ENCODE assay signal across 11 cellular contexts in genomic region chr7:16694806-16695205, GRCh38. TPM values are rescaled to one million over a fixed set of nuclear protein-coding genes. Genes with fewer than 3 reads are reported as not detected.
A peak's percentile ranks its signal among the peaks of the same experiment; 100 is the strongest.
DNase-seq lines count a peak whose midpoint lies in the region; ATAC-seq and TF ChIP-seq lines count a peak whose summit lies in the region.
"Had no signal": no experiment of that assay in that cellular context is flagged by ENCODE, and none has a peak within 500 bp of the region (broad histone marks: within the 10 kb centered on the region; RNA-seq: fewer than 3 reads in every experiment).

No MANE protein-coding gene starts in this region.

- H2BK5ac ChIP-seq in trophoblast cell (ENCODE audit: low read depth, low read length, poor library complexity) = peak overlapping the region; percentile 59

- no peaks in the 10 kb centered on the region for H3K27me3 Mint-ChIP-seq in endodermal cell (ENCODE audit: insufficient read depth)
- H3K27me3 Mint-ChIP-seq: B cell; CD4-positive, alpha-beta T cell had no signal

- H3K18ac ChIP-seq in trophoblast cell (ENCODE audit: low read length) = no peak overlapping the region

- H3K9me3 ChIP-seq in cardiac muscle cell (ENCODE audit: low read depth) = no peaks in the 10 kb centered on the region
- no peaks in the 10 kb centered on the region for H3K9me3 ChIP-seq in endodermal cell (ENCODE audit: control insufficient read depth, low read length)
- no peaks in the 10 kb centered on the region for H3K9me3 ChIP-seq in trophoblast cell (ENCODE audit: insufficient read depth, low read depth, low read length)
- H3K9me3 ChIP-seq in aorta (ENCODE audit: control insufficient read depth, low read length) = no peaks in the 10 kb centered on the region

- H3K36me3 ChIP-seq in cardiac muscle cell = peaks cover 89% of the 10 kb centered on the region
- peaks cover 96% of the 10 kb centered on the region for H3K36me3 ChIP-seq in endodermal cell (ENCODE audit: control insufficient read depth, insufficient read depth, low read length)
- peaks cover 32 to 43% of the 10 kb centered on the region in 2 experiments for H3K36me3 ChIP-seq in trophoblast cell (ENCODE audit: control insufficient read depth in 1 of 2, insufficient read depth in 2 of 2, low read length in 2 of 2)
- H3K36me3 ChIP-seq in aorta (ENCODE audit: control insufficient read depth in 1 of 2, insufficient read depth in 2 of 2, low read length in 1 of 2) = peaks cover 0 to 8% of the 10 kb centered on the region in 2 donors

- no peak overlapping the region for H4K12ac ChIP-seq in trophoblast cell (ENCODE audit: low read depth, low read length)

- WGBS in endodermal cell (ENCODE audit: insufficient coverage in 1 of 2, insufficient read length in 1 of 2), 2 experiments = 94 to 97% methylated on average over 4 to 6 of the region's 6 CpGs
- no CpG with 5 or more reads among the region's 6 CpGs for WGBS in trophoblast cell (ENCODE audit: extremely low coverage, insufficient coverage, insufficient read length)
- WGBS in aorta, 2 donors = 79 to 81% methylated on average over 6 of the region's 6 CpGs

- H3K4me3 Mint-ChIP-seq in endodermal cell = no peak overlapping the region
- H3K4me3 Mint-ChIP-seq: B cell; CD4-positive, alpha-beta T cell had no signal

- no peak overlapping the region for H2AK5ac ChIP-seq in trophoblast cell (ENCODE audit: low read length)

- H4K91ac ChIP-seq in trophoblast cell (ENCODE audit: low read depth, low read length) = no peak overlapping the region

- peaks cover 6% of the 10 kb centered on the region for H3K4me1 Mint-ChIP-seq in endodermal cell
- H3K4me1 Mint-ChIP-seq: B cell had no signal

- H3K9ac ChIP-seq in endodermal cell (ENCODE audit: extremely low read depth, low read length, poor library complexity, severe bottlenecking) (no peak overlapping the region), trophoblast cell (ENCODE audit: low read length) (no peak overlapping the region)

- H2AFZ ChIP-seq in trophoblast cell (ENCODE audit: insufficient read depth, low read length, poor library complexity) = no peak overlapping the region

- no peak overlapping the region for H3K4me2 ChIP-seq in trophoblast cell (ENCODE audit: low read length)

- H3K27me3 ChIP-seq in cardiac muscle cell (no peaks in the 10 kb centered on the region), endodermal cell (ENCODE audit: control insufficient read depth, insufficient read depth, low read length, poor library complexity, severe bottlenecking) (no peaks in the 10 kb centered on the region), trophoblast cell (ENCODE audit: insufficient read depth, low read length) (no peaks in the 10 kb centered on the region), aorta (ENCODE audit: control insufficient read depth in 1 of 2, insufficient read depth in 2 of 2, low read length in 1 of 2) (no peaks in the 10 kb centered on the region)

- no peak for TF ChIP-seq CTCF in cardiac muscle cell (IDR thresholded peaks at IDR 0.05; ENCODE audit: low read depth, low read length)
- no peak for TF ChIP-seq CTCF in endodermal cell (conservative IDR thresholded peaks at IDR 0.05)

- H3K79me1 ChIP-seq in trophoblast cell (ENCODE audit: low read length) = no peaks in the 10 kb centered on the region

- H2BK120ac ChIP-seq in trophoblast cell (ENCODE audit: insufficient read depth, low read length, poor library complexity) = no peak overlapping the region

- H4K8ac ChIP-seq in trophoblast cell (ENCODE audit: low read depth, low read length) = no peak overlapping the region

- no peaks in the 10 kb centered on the region for H3K79me2 ChIP-seq in trophoblast cell (ENCODE audit: control insufficient read depth, insufficient read depth, low read length, poor library complexity)

- H3K36me3 Mint-ChIP-seq in endodermal cell (ENCODE audit: low read depth) = peaks cover 72% of the 10 kb centered on the region

- no peak overlapping the region for H2BK12ac ChIP-seq in trophoblast cell (ENCODE audit: low read length)

- no peak overlapping the region for H3K14ac ChIP-seq in trophoblast cell (ENCODE audit: low read length)

- no peaks in the 10 kb centered on the region for H3K9me3 Mint-ChIP-seq in endodermal cell
- H3K9me3 Mint-ChIP-seq: CD4-positive, alpha-beta T cell had no signal

- H3K27ac ChIP-seq in cardiac muscle cell = peak overlapping the region; percentile 23
- H3K27ac ChIP-seq in endodermal cell (ENCODE audit: low read depth, low read length) = no peak overlapping the region
- no peak overlapping the region for H3K27ac ChIP-seq in trophoblast cell (ENCODE audit: low read depth, low read length)
- H3K27ac ChIP-seq in aorta (ENCODE audit: low read depth in 1 of 2, low read length in 2 of 2) = peak overlapping the region in 1 of 2 donors; percentile 28

- H3K4me3 ChIP-seq in cardiac muscle cell = no peak overlapping the region
- H3K4me3 ChIP-seq in endodermal cell (ENCODE audit: low read length) = no peak overlapping the region
- no peak overlapping the region for H3K4me3 ChIP-seq in trophoblast cell (ENCODE audit: low read depth, low read length)
- no peak overlapping the region for H3K4me3 ChIP-seq in aorta (ENCODE audit: low read length in 2 of 2)

- no peak for ATAC-seq in Right ventricle myocardium inferior
- no peak for ATAC-seq in aorta (ENCODE audit: low FRiP score)
- ATAC-seq in GM18909 (IDR thresholded peaks at IDR 0.05; ENCODE audit: poor library complexity, unreplicated experiment) = no peak
- no peak for ATAC-seq in GM18511 (IDR thresholded peaks at IDR 0.05; ENCODE audit: unreplicated experiment)

- H3K23ac ChIP-seq in trophoblast cell (ENCODE audit: low read length) = no peak overlapping the region

- H3K4me1 ChIP-seq in cardiac muscle cell (ENCODE audit: low read depth) (no peaks in the 10 kb centered on the region), endodermal cell (ENCODE audit: control insufficient read depth, insufficient read depth, low read length) (no peaks in the 10 kb centered on the region), trophoblast cell (ENCODE audit: control insufficient read depth in 1 of 2, insufficient read depth in 2 of 2, low read length in 2 of 2) (no peaks in the 10 kb centered on the region), aorta (ENCODE audit: control insufficient read depth in 1 of 2, insufficient read depth in 2 of 2, low read length in 2 of 2) (peaks cover 4 to 5% of the 10 kb centered on the region in 2 donors)

- peak overlapping the region; percentile 54 for H3K27ac Mint-ChIP-seq in endodermal cell
- H3K27ac Mint-ChIP-seq: B cell; CD4-positive, alpha-beta T cell had no signal

- H3K4ac ChIP-seq in trophoblast cell (ENCODE audit: low read depth, low read length) = no peak overlapping the region

- intact Hi-C loops in Right ventricle myocardium inferior (cut with DNase I) (loop anchor here (5.0 kb wide), 1 partner anchor 222 kb away; no protein-coding TSS in a partner anchor), aorta (cut with DNase I) (loop anchor here in 1 of 2 donors (5.0 kb wide), 2 partner anchors 117 to 222 kb away; no protein-coding TSS in a partner anchor)

- DNase-seq in cardiac muscle cell (ENCODE audit: low read depth in 1 of 2, low spot score in 1 of 2) = no peak
- DNase-seq in Right ventricle myocardium inferior (ENCODE audit: missing footprints) = no peak
- no peak for DNase-seq in endodermal cell
- DNase-seq in trophoblast cell = no peak
- DNase-seq in aorta = no peak
- DNase-seq: CD4-positive, alpha-beta T cell; DND-41; GDM1 had no signal

RNA-seq across cellular contexts. Expression of gene BZW2, which starts 48.8 kb away (rescaled TPM):
- total RNA-seq in cardiac muscle cell (281 and 358 TPM in 2 replicates), Right ventricle myocardium inferior (369 TPM), endodermal cell (10 to 100 TPM; 75.1 to 87.7 TPM), aorta (10 to 100 TPM; 31.1 to 32.8 TPM)
- polyA plus RNA-seq in cardiac muscle cell (236 and 421 TPM in 2 replicates), aorta (10 to 100 TPM in 1 of 2 donors, 1 to 10 TPM in 1; 9.0 to 14.5 TPM)
- 129 TPM for polyA plus RNA-seq in endodermal cell (2013, experiment 1 of 2)
- polyA plus RNA-seq in endodermal cell (2013, experiment 2 of 2) = 117 TPM
- polyA plus RNA-seq in trophoblast cell (2013) = 239 and 252 TPM in 2 replicates

RNA-seq across cellular contexts. Expression of gene ANKMY2, which starts 49.3 kb away (rescaled TPM):
- total RNA-seq in cardiac muscle cell (36.7 and 54.1 TPM in 2 replicates), Right ventricle myocardium inferior (21.9 TPM), endodermal cell (10 to 100 TPM; 37.7 to 73.4 TPM), aorta (10 to 100 TPM; 13.5 to 22.5 TPM)
- polyA plus RNA-seq in cardiac muscle cell (44.6 and 81.5 TPM in 2 replicates), aorta (10 to 100 TPM in 1 of 2 donors, 1 to 10 TPM in 1; 9.4 to 12.3 TPM)
- polyA plus RNA-seq in endodermal cell (2013, experiment 1 of 2) = 31.6 TPM
- 28.4 TPM for polyA plus RNA-seq in endodermal cell (2013, experiment 2 of 2)
- 17.7 and 18.1 TPM in 2 replicates for polyA plus RNA-seq in trophoblast cell (2013)

RNA-seq across cellular contexts. Expression of gene TSPAN13, which starts 58.7 kb away (rescaled TPM):
- 34.2 and 63.6 TPM in 2 replicates for total RNA-seq in cardiac muscle cell
- polyA plus RNA-seq in cardiac muscle cell = 103 and 152 TPM in 2 replicates
- total RNA-seq in Right ventricle myocardium inferior = 16.7 TPM
- 10 to 100 TPM; 34.9 to 51.2 TPM for total RNA-seq in endodermal cell
- 59.1 TPM for polyA plus RNA-seq in endodermal cell (2013, experiment 1 of 2)
- 53.5 TPM for polyA plus RNA-seq in endodermal cell (2013, experiment 2 of 2)
- 40.5 and 42.5 TPM in 2 replicates for polyA plus RNA-seq in trophoblast cell (2013)
- 10 to 100 TPM in 1 of 2 donors, 1 to 10 TPM in 1; 8.5 to 20.9 TPM for total RNA-seq in aorta
- polyA plus RNA-seq in aorta = 1 to 10 TPM; 1.5 to 7.9 TPM
